In genomic region chr7:92751902-92752901, GRCh38 we compare ENCODE assay signal across 12 cellular contexts.
A peak's percentile ranks its signal among the peaks of the same experiment; 100 is the strongest.
DNase-seq lines count a peak whose midpoint lies in the region; ATAC-seq, FAIRE-seq and TF ChIP-seq lines count a peak whose summit lies in the region.
"Had no signal": no experiment of that assay in that cellular context is flagged by ENCODE, and none has a peak within 500 bp of the region (broad histone marks: within the 10 kb centered on the region; RNA-seq: fewer than 3 reads in every experiment).

No MANE protein-coding gene starts in this region.

- peaks cover 70% of the 10 kb centered on the region for H3K79me2 ChIP-seq in keratinocyte (ENCODE audit: control insufficient read depth, insufficient read depth, low read length)

- H3K27ac Mint-ChIP-seq in HFFc6 = peak overlapping the region; percentile 87
- peak overlapping the region; percentile 68 for H3K27ac Mint-ChIP-seq in activated T-helper 1 cell treated with anti-CD3 and anti-CD28 coated beads, Interleukin-12 subunit alpha, Interleukin-12 subunit beta, Interleukin-2, Interleukin-4 antibody, amounts not matched to agents 30 ng/mL and 10 ng/mL and 1 ng/mL, durations not matched to agents 14 hours and 24 hours and 36 hours

- intact Hi-C loops in activated T-helper 1 cell treated with anti-CD3 and anti-CD28 coated beads, Interleukin-12 subunit alpha, Interleukin-12 subunit beta, Interleukin-2, Interleukin-4 antibody, amounts not matched to agents 30 ng/mL and 10 ng/mL and 1 ng/mL, durations not matched to agents 14 hours and 24 hours and 36 hours (cut with micrococcal nuclease) = loop anchor here (1.0 kb wide), 1 partner anchor 17 kb away; no protein-coding TSS in a partner anchor

- H3K4me1 ChIP-seq in keratinocyte (ENCODE audit: control insufficient read depth, extremely low read depth, insufficient read depth, low read length) = peaks cover 63% of the 10 kb centered on the region
- H3K4me1 ChIP-seq in HAP-1 = 0 out of 2 replicates have a peak, but pooled peaks cover 3% of the 10 kb centered on the region

- no peaks in the 10 kb centered on the region for H3K9me1 ChIP-seq in keratinocyte (ENCODE audit: control insufficient read depth, extremely low read depth, insufficient read depth, low read length)

- H3K9me3 ChIP-seq in keratinocyte (ENCODE audit: control insufficient read depth, low read depth, low read length) = no peaks in the 10 kb centered on the region
- H3K9me3 ChIP-seq in HAP-1 = no peaks in the 10 kb centered on the region
- H3K9me3 ChIP-seq: transverse colon had no signal

- peaks cover 4% of the 10 kb centered on the region; the same call in 1 of the 2 replicates for H3K27me3 Mint-ChIP-seq in HFFc6 (ENCODE audit: insufficient read depth)
- H3K27me3 Mint-ChIP-seq in activated T-helper 1 cell treated with anti-CD3 and anti-CD28 coated beads, Interleukin-12 subunit alpha, Interleukin-12 subunit beta, Interleukin-2, Interleukin-4 antibody, amounts not matched to agents 30 ng/mL and 10 ng/mL and 1 ng/mL, durations not matched to agents 14 hours and 24 hours and 36 hours (ENCODE audit: insufficient read depth) = no peaks in the 10 kb centered on the region

- no peaks in the 10 kb centered on the region for H4K20me1 ChIP-seq in keratinocyte (ENCODE audit: control insufficient read depth, extremely low read depth, insufficient read depth, low read length)

- in situ Hi-C loops in ACHN (cut with HindIII; ENCODE audit: low pct_ligation_motif_present, low pct_unique_long_range_greater_than_20kb, low sequenced_read_pairs) = no loop called here
- in situ Hi-C loops in HAP-1 (cut with MboI; ENCODE audit: low sequenced_read_pairs) = no loop called here

- dilution Hi-C loops in keratinocyte (cut with MboI; ENCODE audit: extremely low pct_ligation_motif_present, low sequenced_read_pairs) = no loop called here

- H3K36me3 Mint-ChIP-seq in HFFc6 (ENCODE audit: low read depth) = peaks cover 60% of the 10 kb centered on the region
- peaks cover 54% of the 10 kb centered on the region for H3K36me3 Mint-ChIP-seq in activated T-helper 1 cell treated with anti-CD3 and anti-CD28 coated beads, Interleukin-12 subunit alpha, Interleukin-12 subunit beta, Interleukin-2, Interleukin-4 antibody, amounts not matched to agents 30 ng/mL and 10 ng/mL and 1 ng/mL, durations not matched to agents 14 hours and 24 hours and 36 hours (ENCODE audit: low read depth)

- no peak overlapping the region for H3K9ac ChIP-seq in keratinocyte (ENCODE audit: control insufficient read depth, extremely low read depth, insufficient read depth, low read length)

- DNase-seq in ACHN = peak; percentile 86
- peak; percentile 89 for DNase-seq in HFFc6
- no peak for DNase-seq in activated T-helper 1 cell treated with anti-CD3 and anti-CD28 coated beads, Interleukin-12 subunit alpha, Interleukin-12 subunit beta, Interleukin-2, Interleukin-4 antibody, amounts not matched to agents 30 ng/mL and 10 ng/mL and 1 ng/mL, durations not matched to agents 14 hours and 24 hours and 36 hours (ENCODE audit: low spot score)
- no peak for DNase-seq in keratinocyte (ENCODE audit: low read depth, low spot score)
- no peak for DNase-seq in HAP-1 (ENCODE audit: low spot score in 2 of 2)
- DNase-seq: activated naive CD4-positive, alpha-beta T cell treated with Interleukin-2 at 50 U/mL for 16 hours; SIG-M5; transverse colon had no signal

- peak overlapping the region; percentile 65 for H3K27ac ChIP-seq in keratinocyte (ENCODE audit: control insufficient read depth, insufficient read depth, low read length)

- ATAC-seq in HG02970 (IDR thresholded peaks at IDR 0.05; ENCODE audit: low FRiP score, unreplicated experiment) (no peak), GM19035 (IDR thresholded peaks at IDR 0.05; ENCODE audit: unreplicated experiment) (no peak), HG03135 (IDR thresholded peaks at IDR 0.05; ENCODE audit: unreplicated experiment) (no peak)

- peaks cover 95% of the 10 kb centered on the region for H3K4me1 Mint-ChIP-seq in HFFc6 (ENCODE audit: low read depth)
- peaks cover 87% of the 10 kb centered on the region for H3K4me1 Mint-ChIP-seq in activated T-helper 1 cell treated with anti-CD3 and anti-CD28 coated beads, Interleukin-12 subunit alpha, Interleukin-12 subunit beta, Interleukin-2, Interleukin-4 antibody, amounts not matched to agents 30 ng/mL and 10 ng/mL and 1 ng/mL, durations not matched to agents 14 hours and 24 hours and 36 hours (ENCODE audit: low read depth)

- H3K4me3 Mint-ChIP-seq in HFFc6 = peak overlapping the region; percentile 83
- H3K4me3 Mint-ChIP-seq in activated T-helper 1 cell treated with anti-CD3 and anti-CD28 coated beads, Interleukin-12 subunit alpha, Interleukin-12 subunit beta, Interleukin-2, Interleukin-4 antibody, amounts not matched to agents 30 ng/mL and 10 ng/mL and 1 ng/mL, durations not matched to agents 14 hours and 24 hours and 36 hours = no peak overlapping the region

- H3K36me3 ChIP-seq in keratinocyte (ENCODE audit: control insufficient read depth in 2 of 2, extremely low read depth in 1 of 2, insufficient read depth in 2 of 2, low read length in 2 of 2) (peaks cover 2 to 3% of the 10 kb centered on the region in 2 experiments), HAP-1 (replicated peaks) (no peaks in the 10 kb centered on the region; the same call in 1 of the 2 replicates)
- H3K36me3 ChIP-seq: transverse colon had no signal

- TF ChIP-seq CTCF in HFFc6 (IDR thresholded peaks at IDR 0.05) (no peak), keratinocyte (optimal IDR thresholded peaks at IDR 0.05 in 1 of 3, IDR thresholded peaks at IDR 0.05 in 1 of 3, conservative IDR thresholded peaks at IDR 0.05 in 1 of 3; ENCODE audit: extremely low read depth in 1 of 3, insufficient read depth in 2 of 3, low read length in 3 of 3) (no peak)

- H3K4me2 ChIP-seq in keratinocyte (ENCODE audit: control insufficient read depth, extremely low read depth, insufficient read depth, low read depth, low read length) = peak overlapping the region; percentile 60

- peaks cover 4% of the 10 kb centered on the region; the same call in 1 of the 2 replicates for H3K9me3 Mint-ChIP-seq in HFFc6
- no peaks in the 10 kb centered on the region for H3K9me3 Mint-ChIP-seq in activated T-helper 1 cell treated with anti-CD3 and anti-CD28 coated beads, Interleukin-12 subunit alpha, Interleukin-12 subunit beta, Interleukin-2, Interleukin-4 antibody, amounts not matched to agents 30 ng/mL and 10 ng/mL and 1 ng/mL, durations not matched to agents 14 hours and 24 hours and 36 hours

- H3K27me3 ChIP-seq in keratinocyte (ENCODE audit: control insufficient read depth, extremely low read depth, insufficient read depth, low read length) (no peaks in the 10 kb centered on the region), HAP-1 (ENCODE audit: low read depth) (no peaks in the 10 kb centered on the region)
- H3K27me3 ChIP-seq: transverse colon had no signal

- H3K4me3 ChIP-seq in keratinocyte (ENCODE audit: control insufficient read depth in 2 of 3, extremely low read depth in 1 of 3, insufficient read depth in 2 of 3, low read depth in 1 of 3, low read length in 3 of 3) (no peak overlapping the region), HAP-1 (no peak overlapping the region)
- H3K4me3 ChIP-seq: skin epidermis, transverse colon had no signal

- peak; percentile 87 for FAIRE-seq in keratinocyte (lab: Jason Lieb, UNC)

- no peak overlapping the region for H2AFZ ChIP-seq in keratinocyte (ENCODE audit: control insufficient read depth, low read length)

Comparison
In these comparisons a context has a peak if more than half of its experiments do, and no peak if none do; other contexts are left out.
1. DNase-seq: peak in ACHN (single experiment) and HFFc6 (single experiment); none in activated T-helper 1 cell treated with anti-CD3 and anti-CD28 coated beads, Interleukin-12 subunit alpha, Interleukin-12 subunit beta, Interleukin-2, Interleukin-4 antibody, amounts not matched to agents 30 ng/mL and 10 ng/mL and 1 ng/mL, durations not matched to agents 14 hours and 24 hours and 36 hours (single experiment), keratinocyte (single experiment) and HAP-1 (0 of 2).